8 cellular contexts compared by ENCODE assay signal in genomic region chr1:235502601-235503332, GRCh38. TPM values are rescaled to one million over a fixed set of nuclear protein-coding genes. Genes with fewer than 3 reads are reported as not detected.
DNase-seq lines count a peak whose midpoint lies in the region; ATAC-seq and TF ChIP-seq lines count a peak whose summit lies in the region.

No MANE protein-coding gene starts in this region.

- H3K9me3 ChIP-seq in right atrium auricular region, result no peaks in the 10 kb centered on the region

- no peaks in the 10 kb centered on the region for H3K27me3 ChIP-seq in right atrium auricular region

- H3K4me1 ChIP-seq in right atrium auricular region, result peaks cover 0 to 20% of the 10 kb centered on the region in 2 donors

- H3K4me3 ChIP-seq in right atrium auricular region (peak overlapping the region; percentile 86 to 88), WI38 (ENCODE audit: low read depth, low read length) (peak overlapping the region; percentile 68), skeletal muscle cell (ENCODE audit: low read depth, low read length) (peak overlapping the region; percentile 72)

- no peak for DNase-seq in right atrium auricular region (ENCODE audit: low spot score)
- DNase-seq in Right ventricle myocardium inferior (ENCODE audit: missing footprints), result no peak
- peak; percentile 4 for DNase-seq in globus pallidus (ENCODE audit: low spot score)
- DNase-seq in skeletal muscle cell (ENCODE audit: low read depth), result no peak
- no peak for DNase-seq in NCI-H2081 (lab: John Stamatoyannopoulos, UW)
- no peak for DNase-seq in GOT3 (lab: John Stamatoyannopoulos, UW)

- H3K27ac ChIP-seq in right atrium auricular region, result peak overlapping the region; percentile 98 to 100

- H3K36me3 ChIP-seq in right atrium auricular region, result no peaks in the 10 kb centered on the region

- ATAC-seq in Right ventricle myocardium inferior, result no peak
- no peak for ATAC-seq in HG02870 (IDR thresholded peaks at IDR 0.05; ENCODE audit: unreplicated experiment)

- TF ChIP-seq CTCF in right atrium auricular region (IDR thresholded peaks at IDR 0.05) (no peak), WI38 (IDR thresholded peaks at IDR 0.05; ENCODE audit: low read depth, low read length) (no peak)

- intact Hi-C loops in Right ventricle myocardium inferior (cut with DNase I), result no loop called here

RNA-seq across cellular contexts. Expression of gene B3GALNT2, which starts 1.5 kb away (rescaled TPM):
- total RNA-seq in right atrium auricular region, result 10 to 100 TPM; 18.9 to 23.2 TPM
- 21.4 TPM for total RNA-seq in Right ventricle myocardium inferior
